Comparison of ENCODE assay signal across 27 cellular contexts in the genomic region with DNA sequence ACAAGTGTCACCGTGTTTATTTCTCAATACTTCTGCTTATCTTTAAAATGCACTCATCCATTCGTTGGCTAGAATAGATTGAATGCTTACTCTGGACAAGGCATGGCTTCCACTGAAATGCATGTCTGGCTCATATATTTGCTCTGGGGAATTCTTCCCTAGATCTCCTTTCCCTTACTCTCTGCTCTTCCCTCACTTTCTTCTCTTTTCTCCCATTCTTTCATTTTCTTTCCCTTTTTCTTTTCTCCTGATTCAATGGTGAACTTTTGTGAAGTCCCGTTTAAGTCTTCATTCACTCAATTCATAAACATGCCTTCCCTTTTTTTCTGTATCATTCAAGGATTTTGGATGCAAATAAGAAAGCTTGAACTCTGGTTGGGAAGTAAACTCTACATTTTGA.
DNase-seq lines count a peak whose midpoint lies in the region; ATAC-seq, FAIRE-seq and TF ChIP-seq lines count a peak whose summit lies in the region.
"Had no signal": no experiment of that assay in that cellular context is flagged by ENCODE, and none has a peak within 500 bp of the region (broad histone marks: within the 10 kb centered on the region; RNA-seq: fewer than 3 reads in every experiment).

No MANE protein-coding gene starts in this region.

- peaks cover 10% of the 10 kb centered on the region; the same call in 1 of the 2 replicates for H3K23me2 ChIP-seq in H1 (ENCODE audit: low read depth, low read length)

- H2BK5ac ChIP-seq in H1 (ENCODE audit: low read depth, low read length) (no peak overlapping the region), mesendoderm (ENCODE audit: low read length) (peak overlapping the region; percentile 65)

- H3K4me2 ChIP-seq in H1 (ENCODE audit: insufficient read depth in 1 of 2, low read depth in 2 of 2, low read length in 2 of 2): no peak overlapping the region
- no peak overlapping the region for H3K4me2 ChIP-seq in mesendoderm (ENCODE audit: low read length)
- H3K4me2 ChIP-seq: BLaER1 had no signal

- no peaks in the 10 kb centered on the region for H3K4me1 ChIP-seq in H1 (replicated peaks in 1 of 4; ENCODE audit: control insufficient read depth in 3 of 4, insufficient read depth in 4 of 4, low read length in 3 of 4)
- peaks cover 7% of the 10 kb centered on the region for H3K4me1 ChIP-seq in mesendoderm (ENCODE audit: control insufficient read depth, low read depth, low read length)
- no peaks in the 10 kb centered on the region for H3K4me1 ChIP-seq in heart left ventricle
- H3K4me1 ChIP-seq: BE2C, BLaER1 had no signal

- no peak for FAIRE-seq in H1 (lab: Jason Lieb, UNC)
- FAIRE-seq: A204.1, GM12878, GM12892, GM18507 had no signal

- TF ChIP-seq EP300 in H1 (IDR thresholded peaks at IDR 0.05; ENCODE audit: borderline replicate concordance in 1 of 2, low read depth in 2 of 2, low read length in 2 of 2): no peak

- TF ChIP-seq POLR2A in H1 (IDR thresholded peaks at IDR 0.05; ENCODE audit: control extremely low read depth in 1 of 2, low read depth in 2 of 2, low read length in 2 of 2) (no peak), heart left ventricle (IDR thresholded peaks at IDR 0.05) (no peak)

- no peak overlapping the region for H3K4ac ChIP-seq in H1 (replicated peaks; ENCODE audit: insufficient read length, low read depth, low read length)
- no peak overlapping the region for H3K4ac ChIP-seq in mesendoderm (ENCODE audit: low read depth, low read length)

- H2BK15ac ChIP-seq in H1 (ENCODE audit: low read length) (no peak overlapping the region), mesendoderm (replicated peaks; ENCODE audit: low read depth) (no peak overlapping the region)

- H3K36me3 ChIP-seq in H1 (ENCODE audit: control insufficient read depth in 2 of 4, insufficient read depth in 4 of 4, low read length in 3 of 4) (no peaks in the 10 kb centered on the region), mesendoderm (ENCODE audit: control insufficient read depth, insufficient read depth, low read length) (no peaks in the 10 kb centered on the region), heart left ventricle (no peaks in the 10 kb centered on the region)
- H3K36me3 ChIP-seq: BE2C, BLaER1 had no signal

- 0 out of 2 replicates have a peak overlapping the region, but pooled peaks have one; percentile 12 for H2BK12ac ChIP-seq in H1 (ENCODE audit: low read depth, low read length)

- H3K9ac ChIP-seq in H1 (replicated peaks in 1 of 4; ENCODE audit: extremely low read depth in 1 of 4, low read depth in 3 of 4, low read length in 3 of 4): no peak overlapping the region
- no peak overlapping the region for H3K9ac ChIP-seq in mesendoderm (ENCODE audit: low read length)
- H3K9ac ChIP-seq: BLaER1 had no signal

- no peaks in the 10 kb centered on the region for H3K79me2 ChIP-seq in H1 (ENCODE audit: control insufficient read depth in 1 of 2, insufficient read depth in 2 of 2, low read length in 2 of 2)
- no peaks in the 10 kb centered on the region for H3K79me2 ChIP-seq in mesendoderm (ENCODE audit: control insufficient read depth, insufficient read depth, low read length)

- no peaks in the 10 kb centered on the region for H4K20me1 ChIP-seq in H1 (replicated peaks in 1 of 2; ENCODE audit: control insufficient read depth in 1 of 2, insufficient read depth in 2 of 2, low read length in 2 of 2)
- H4K20me1 ChIP-seq: BLaER1 had no signal

- TF ChIP-seq CTCF in H1 (IDR thresholded peaks at IDR 0.05; ENCODE audit: control extremely low read depth in 1 of 3, insufficient read depth in 1 of 3, low read depth in 1 of 3, low read length in 3 of 3) (no peak), heart left ventricle (IDR thresholded peaks at IDR 0.05) (no peak)

- H4K91ac ChIP-seq in H1 (replicated peaks; ENCODE audit: insufficient read length, low read length): no peak overlapping the region

- no peak for TF ChIP-seq RAD21 in H1 (IDR thresholded peaks at IDR 0.05 in 1 of 2, conservative IDR thresholded peaks at IDR 0.05 in 1 of 2; ENCODE audit: low read depth in 2 of 2, low read length in 2 of 2)

- H2AFZ ChIP-seq in H1 (ENCODE audit: low read length): no peak overlapping the region

- CTCF ChIA-PET in H1 (lab: Charles Lee; ENCODE audit: partially characterized antibody): interaction anchor here (0.6 kb wide), 1 partner anchor 98 kb away, joined by 3 read pairs; no protein-coding TSS in a partner anchor

- H4K8ac ChIP-seq in H1 (ENCODE audit: extremely low read depth, insufficient read depth, low read length) (no peak overlapping the region), mesendoderm (ENCODE audit: low read depth, low read length) (no peak overlapping the region)

- H3K27me3 ChIP-seq in H1 (replicated peaks in 1 of 4; ENCODE audit: control insufficient read depth in 3 of 4, extremely low read depth in 1 of 4, insufficient read depth in 3 of 4, low read length in 3 of 4) (no peaks in the 10 kb centered on the region), mesendoderm (ENCODE audit: insufficient read depth, low read length, poor library complexity) (no peaks in the 10 kb centered on the region), heart left ventricle (no peaks in the 10 kb centered on the region)
- H3K27me3 ChIP-seq: BLaER1 had no signal

- H3K23ac ChIP-seq in H1 (ENCODE audit: insufficient read length): no peak overlapping the region
- H3K23ac ChIP-seq in mesendoderm (ENCODE audit: low read length): no peak overlapping the region

- DNase-seq in OCI-M1 (lab: John Stamatoyannopoulos, UW): peak; percentile 49
- DNase-seq in H1 (ENCODE audit: low read depth in 1 of 2, low spot score in 2 of 2): no peak
- DNase-seq in mesendoderm: no peak
- DNase-seq in activated gamma-delta T cell treated with Interleukin-2 at 50 U/mL for 16 hours: no peak
- DNase-seq in heart left ventricle: no peak
- DNase-seq in NCI-H1105 treated with DMSO at 0.1 percent for 48 hours (lab: John Stamatoyannopoulos, UW): no peak
- DNase-seq in retina: no peak
- DNase-seq: 8988T; ACHN; BE2C; C1 segment of cervical spinal cord; CD4-positive, alpha-beta memory T cell; CD4-positive, CD25-positive, alpha-beta regulatory T cell; CD8-positive, alpha-beta memory T cell; COR-L47; DMS 273 treated with DMSO at 0.1 percent for 48 hours; DMS153; DMS53; DMS79; DND-41; EL; GDM1 had no signal

- POLR2A ChIA-PET in H1 (lab: Charles Lee; ENCODE audit: partially characterized antibody): no interaction called here

- no peak overlapping the region for H3K14ac ChIP-seq in H1 (ENCODE audit: insufficient read length)

- no peak overlapping the region for H3K18ac ChIP-seq in H1 (ENCODE audit: extremely low read depth, low read length)
- no peak overlapping the region for H3K18ac ChIP-seq in mesendoderm (ENCODE audit: low read length)

- 0 out of 2 replicates have a peak overlapping the region, but pooled peaks have one; percentile 50 for H2BK20ac ChIP-seq in H1 (ENCODE audit: low read length)

- intact Hi-C loops in heart left ventricle (cut with DNase I): loop anchor here in 1 of 10 donors (10.0 kb wide), 1 partner anchor 74 kb away; no protein-coding TSS in a partner anchor

- H2AK5ac ChIP-seq in H1 (ENCODE audit: low read depth, low read length) (no peak overlapping the region), mesendoderm (ENCODE audit: low read length) (no peak overlapping the region)

- H3K9me3 ChIP-seq in H1 (ENCODE audit: insufficient read depth in 2 of 2, low read depth in 1 of 2, low read length in 1 of 2) (no peaks in the 10 kb centered on the region), heart left ventricle (no peaks in the 10 kb centered on the region)
- H3K9me3 ChIP-seq: BE2C had no signal

- H3K4me3 ChIP-seq in H1 (ENCODE audit: extremely low read depth in 1 of 4, insufficient read depth in 2 of 4, low read depth in 3 of 4, low read length in 4 of 4) (no peak overlapping the region), mesendoderm (ENCODE audit: low read length) (no peak overlapping the region), heart left ventricle (no peak overlapping the region)
- H3K4me3 ChIP-seq: BLaER1, GM12878 had no signal

- H3K79me1 ChIP-seq in H1 (ENCODE audit: low read depth, low read length) (0 out of 2 replicates have a peak, but pooled peaks cover 4% of the 10 kb centered on the region), mesendoderm (ENCODE audit: low read length) (no peaks in the 10 kb centered on the region)

- no peak overlapping the region for H3K27ac ChIP-seq in H1 (ENCODE audit: low read depth, low read length)
- no peak overlapping the region for H3K27ac ChIP-seq in mesendoderm (ENCODE audit: low read depth, low read length)
- H3K27ac ChIP-seq in heart left ventricle: no peak overlapping the region
- H3K27ac ChIP-seq: BLaER1 had no signal

- no peak for ATAC-seq in heart left ventricle
- ATAC-seq: GM12878 had no signal

- WGBS in H1 (ENCODE audit: extremely low coverage in 1 of 2, insufficient coverage in 1 of 2, insufficient read length in 1 of 2, insufficient replicate concordance in 2 of 2, low coverage in 1 of 2, low lambda C conversion rate in 2 of 2, missing lambda C conversion rate in 1 of 2), 2 experiments: 93% methylated on average over 3 of the region's 3 CpGs; no CpG with 5 or more reads in 1 of the 2 experiments
- WGBS in mesendoderm (ENCODE audit: extremely low coverage, insufficient coverage, low lambda C conversion rate): no CpG with 5 or more reads among the region's 3 CpGs
- 73 to 86% (median 80%) methylated on average over 3 of the region's 3 CpGs for WGBS in heart left ventricle, 4 donors

- H4K5ac ChIP-seq in H1 (ENCODE audit: insufficient read length, low read depth, low read length) (no peak overlapping the region), mesendoderm (ENCODE audit: low read length) (no peak overlapping the region)

- no peak overlapping the region for H2BK120ac ChIP-seq in H1 (replicated peaks; ENCODE audit: low read depth, low read length)
- H2BK120ac ChIP-seq in mesendoderm (ENCODE audit: low read depth, low read length): no peak overlapping the region

- H3K56ac ChIP-seq in H1 (replicated peaks; ENCODE audit: insufficient read length, low read depth, low read length): no peak overlapping the region
- peak overlapping the region; percentile 46 for H3K56ac ChIP-seq in mesendoderm (ENCODE audit: low read length)

TF ChIP-seq in H1, 55 proteins besides CTCF, POLR2A, EP300 and RAD21:
- no peak for TF ChIP-seq RFX5 (IDR thresholded peaks at IDR 0.05; ENCODE audit: borderline replicate concordance, low read depth, low read length)
